Comparison of ENCODE assay signal across 15 cellular contexts in genomic region chr13:113405481-113406300, GRCh38. TPM values are rescaled to one million over a fixed set of nuclear protein-coding genes. Genes with fewer than 3 reads are reported as not detected.
DNase-seq lines count a peak whose midpoint lies in the region; ATAC-seq and TF ChIP-seq lines count a peak whose summit lies in the region.
"Had no signal": no experiment of that assay in that cellular context is flagged by ENCODE, and none has a peak within 500 bp of the region (broad histone marks: within the 10 kb centered on the region; RNA-seq: fewer than 3 reads in every experiment).

No MANE protein-coding gene starts in this region.

- peaks cover 0 to 66% of the 10 kb centered on the region in 2 donors for H3K4me1 ChIP-seq in right atrium auricular region
- H3K4me1 ChIP-seq in PC-9 (replicated peaks; ENCODE audit: insufficient read depth): peaks cover 9% of the 10 kb centered on the region

- POLR2A ChIA-PET in T-cell (lab: Charles Lee): interaction anchor here in 1 of 2 donors (0.6 kb wide), 1 partner anchor 375 kb away, joined by 4 read pairs; no protein-coding TSS in a partner anchor
- POLR2A ChIA-PET in PC-9 (lab: Charles Lee; ENCODE audit: unreplicated experiment): no interaction called here

- H3K27ac ChIP-seq in 22Rv1: no peak overlapping the region
- peak overlapping the region; percentile 94 to 99 for H3K27ac ChIP-seq in right atrium auricular region
- H3K27ac ChIP-seq in PC-9: no peak overlapping the region

- H3K9me3 Mint-ChIP-seq in T-cell: no peaks in the 10 kb centered on the region
- H3K9me3 Mint-ChIP-seq: activated T-cell treated with anti-CD3 and anti-CD28 coated beads, Interleukin-2, amount 50 U/mL, for 24 hours had no signal

- H3K4me1 Mint-ChIP-seq in T-cell: peaks cover 0 to 2% (median 0%) of the 10 kb centered on the region in 3 donors
- H3K4me1 Mint-ChIP-seq: T-helper 17 cell had no signal

- H3K27me3 ChIP-seq in right atrium auricular region (no peaks in the 10 kb centered on the region), PC-9 (ENCODE audit: insufficient read depth, low read depth) (peaks cover 41% of the 10 kb centered on the region)

- H3K79me2 ChIP-seq in PC-9 (ENCODE audit: low read depth): no peaks in the 10 kb centered on the region

- CTCF ChIA-PET in T-cell (lab: Charles Lee): no interaction called here
- CTCF ChIA-PET in PC-9 (lab: Charles Lee): interaction anchor here (0.9 kb wide), 1 partner anchor 46 kb away, joined by 4 read pairs; no protein-coding TSS in a partner anchor

- H3K4me3 ChIP-seq in right atrium auricular region (no peak overlapping the region), PC-9 (no peak overlapping the region)

- 0 out of 2 replicates have a peak, but pooled peaks have one; percentile 4 for TF ChIP-seq CTCF in 22Rv1 (IDR thresholded peaks at IDR 0.05)
- no peak for TF ChIP-seq CTCF in right atrium auricular region (IDR thresholded peaks at IDR 0.05)
- no peak for TF ChIP-seq CTCF in PC-9 (conservative IDR thresholded peaks at IDR 0.05)

- H3K9me3 ChIP-seq in right atrium auricular region: no peaks in the 10 kb centered on the region
- H3K9me3 ChIP-seq in PC-9 (ENCODE audit: insufficient read depth, low read depth): no peaks in the 10 kb centered on the region

- peaks cover 10% of the 10 kb centered on the region; the same call in 1 of the 2 replicates for H3F3A ChIP-seq in PC-9 (ENCODE audit: insufficient read depth, low read depth)

- no peak overlapping the region for H2AFZ ChIP-seq in PC-9

- H4K20me1 ChIP-seq in PC-9 (ENCODE audit: insufficient read depth): no peaks in the 10 kb centered on the region

- no peak overlapping the region for H3K27ac Mint-ChIP-seq in T-cell
- H3K27ac Mint-ChIP-seq: activated T-cell treated with anti-CD3 and anti-CD28 coated beads, Interleukin-2, amount 50 U/mL, for 24 hours; T-helper 17 cell had no signal

- ATAC-seq in T-cell (replicated peaks in 1 of 4) (no peak), HG02678 (IDR thresholded peaks at IDR 0.05; ENCODE audit: unreplicated experiment) (no peak)
- ATAC-seq: T-helper 17 cell had no signal

- intact Hi-C loops in PC-9 (cut with micrococcal nuclease; ENCODE audit: unreplicated experiment): no loop called here

- H3K36me3 ChIP-seq in right atrium auricular region: no peaks in the 10 kb centered on the region
- H3K36me3 ChIP-seq in PC-9 (ENCODE audit: low read depth): no peaks in the 10 kb centered on the region

- H3K4me3 Mint-ChIP-seq in T-cell: no peak overlapping the region
- H3K4me3 Mint-ChIP-seq: activated T-cell treated with anti-CD3 and anti-CD28 coated beads, Interleukin-2, amount 50 U/mL, for 24 hours; T-helper 17 cell had no signal

- no peaks in the 10 kb centered on the region for H3K9me2 ChIP-seq in PC-9 (ENCODE audit: insufficient read depth)

- BruUV-seq in PC-9 (replicated peaks; lab: Mats Ljungman, UMichigan): no TSS peak

- H3K4me2 ChIP-seq in PC-9: no peak overlapping the region

- DNase-seq in DMS153 (lab: John Stamatoyannopoulos, UW) (peak; percentile 4), NCI-H345 (lab: John Stamatoyannopoulos, UW) (peak; percentile 83), right atrium auricular region (ENCODE audit: low spot score) (no peak), T-cell (no peak), PC-9 (no peak), NCI-H226 (no peak)
- DNase-seq: activated CD4-positive, alpha-beta T cell treated with anti-CD3 and anti-CD28 coated beads for 48 hours; activated T-cell treated with anti-CD3 and anti-CD28 coated beads, Interleukin-2, amount 50 U/mL, for 24 hours; amniotic stem cell; erythroblast; NCI-H2227 treated with DMSO at 0.1 percent for 48 hours; substantia nigra; T-helper 17 cell had no signal

- H3K27me3 Mint-ChIP-seq in T-cell: peaks cover 0 to 19% of the 10 kb centered on the region in 2 donors

- H3K36me3 Mint-ChIP-seq in T-cell: no peaks in the 10 kb centered on the region

RNA-seq across cellular contexts. Expression of gene GRTP1, which starts 41.8 kb away (rescaled TPM):
- 1 to 10 TPM in 1 of 2 donors, under 1 TPM in 1; 0.48 to 2.4 TPM for total RNA-seq in right atrium auricular region
- total RNA-seq in T-cell: 1 to 10 TPM in 3 of 5 donors, under 1 TPM in 1, not detected in 1; 0.98 to 1.4 (median 1.2) TPM
- total RNA-seq in PC-9 (2021): 22.2 and 22.9 TPM in 2 replicates

RNA-seq across cellular contexts. Expression of gene ADPRHL1, which starts 47.6 kb away (rescaled TPM):
- total RNA-seq in right atrium auricular region (100 to 1,000 TPM; 222 to 329 TPM), T-cell (1 to 10 TPM in 2 of 5 donors, under 1 TPM in 3; 0.37 to 1.7 (median 0.92) TPM), PC-9 (2021) (11.5 and 16.9 TPM in 2 replicates)

Comparison
In these comparisons a context has a peak if more than half of its experiments do, and no peak if none do; other contexts are left out.
1. H3K27ac ChIP-seq: peak in right atrium auricular region (2 of 2); none in 22Rv1 (single experiment) and PC-9 (single experiment).
2. DNase-seq: peak in DMS153 (single experiment) and NCI-H345 (single experiment); none in right atrium auricular region (single experiment), T-cell (0 of 34), PC-9 (0 of 2) and NCI-H226 (single experiment).
3. RNA of gene ADPRHL1, which starts 47.6 kb away (total RNA-seq): 222 to 329 TPM in right atrium auricular region; 11.5 to 16.9 TPM in PC-9 and 0.37 to 1.7 TPM in T-cell; every median in the first group is over 10 times any median in the second.